9 cellular contexts compared by ENCODE assay signal in genomic region chr11:108734956-108735559, GRCh38.
DNase-seq lines count a peak whose midpoint lies in the region; ATAC-seq and TF ChIP-seq lines count a peak whose summit lies in the region.
"Had no signal": no experiment of that assay in that cellular context is flagged by ENCODE, and none has a peak within 500 bp of the region (broad histone marks: within the 10 kb centered on the region; RNA-seq: fewer than 3 reads in every experiment).

No MANE protein-coding gene starts in this region.

- H3K27ac ChIP-seq in Karpas-422 (ENCODE audit: low read length) (no peak overlapping the region), brain microvascular endothelial cell (peak overlapping the region; percentile 12)

- peaks cover 8% of the 10 kb centered on the region for H3K9me3 Mint-ChIP-seq in nephron progenitor cell

- H3K4me1 ChIP-seq in Karpas-422 (ENCODE audit: low read length) = peaks cover 36% of the 10 kb centered on the region

- no peaks in the 10 kb centered on the region for H3K27me3 ChIP-seq in Karpas-422 (ENCODE audit: low read length)
- no peaks in the 10 kb centered on the region for H3K27me3 ChIP-seq in brain microvascular endothelial cell (replicated peaks)

- H3K27ac Mint-ChIP-seq in nephron progenitor cell = no peak overlapping the region
- H3K27ac Mint-ChIP-seq: memory B cell had no signal

- in situ Hi-C loops in brain microvascular endothelial cell (cut with HindIII; ENCODE audit: low pct_ligation_motif_present, low sequenced_read_pairs) = no loop called here

- no peaks in the 10 kb centered on the region for H3K9me2 ChIP-seq in Karpas-422 (replicated peaks; ENCODE audit: insufficient read depth, low read length)

- peaks cover 99% of the 10 kb centered on the region for H3K79me2 ChIP-seq in Karpas-422 (ENCODE audit: low read length)

- no peaks in the 10 kb centered on the region for H3K27me3 Mint-ChIP-seq in nephron progenitor cell (ENCODE audit: low read depth, poor library complexity)
- H3K27me3 Mint-ChIP-seq: memory B cell had no signal

- no peak for ATAC-seq in GM21723 (IDR thresholded peaks at IDR 0.05; ENCODE audit: unreplicated experiment)
- ATAC-seq in GM18858 (IDR thresholded peaks at IDR 0.05; ENCODE audit: unreplicated experiment) = no peak
- no peak for ATAC-seq in GM18909 (IDR thresholded peaks at IDR 0.05; ENCODE audit: poor library complexity, unreplicated experiment)

- peaks cover 6% of the 10 kb centered on the region for H3K9me3 ChIP-seq in Karpas-422 (ENCODE audit: low read length)

- peak overlapping the region; percentile 0 for H3K4me2 ChIP-seq in Karpas-422 (ENCODE audit: low read depth, low read length, poor library complexity, severe bottlenecking)

- peak; percentile 36 for DNase-seq in DMS 273 (lab: John Stamatoyannopoulos, UW; ENCODE audit: unreplicated experiment)
- DNase-seq in DMS 273 treated with DMSO at 0.1 percent for 48 hours (lab: John Stamatoyannopoulos, UW) = no peak
- DNase-seq in Karpas-422 = peak; percentile 92
- DNase-seq in brain microvascular endothelial cell = peak; percentile 28
- DNase-seq in nephron progenitor cell = no peak

- no peaks in the 10 kb centered on the region for H3K4me1 Mint-ChIP-seq in nephron progenitor cell

- no peak overlapping the region for H2AFZ ChIP-seq in Karpas-422 (ENCODE audit: low read length)

- H3K4me3 Mint-ChIP-seq in nephron progenitor cell = no peak overlapping the region
- H3K4me3 Mint-ChIP-seq: memory B cell had no signal

- H3K4me3 ChIP-seq in Karpas-422 (ENCODE audit: low read length) (no peak overlapping the region), brain microvascular endothelial cell (ENCODE audit: low read depth, low read length) (no peak overlapping the region)

- H3K9ac ChIP-seq in Karpas-422 (ENCODE audit: low read length) = no peak overlapping the region

- H3K36me3 Mint-ChIP-seq in nephron progenitor cell (ENCODE audit: low read depth) = peaks cover 76% of the 10 kb centered on the region

- peaks cover 35% of the 10 kb centered on the region for H3K36me3 ChIP-seq in Karpas-422 (ENCODE audit: insufficient read depth, low read length)
- H3K36me3 ChIP-seq in brain microvascular endothelial cell (replicated peaks) = no peaks in the 10 kb centered on the region

- TF ChIP-seq CTCF in brain microvascular endothelial cell (IDR thresholded peaks at IDR 0.05; ENCODE audit: low read depth, low read length, missing control alignments) = peak; percentile 59
- peak; percentile 40 for TF ChIP-seq CTCF in nephron progenitor cell (IDR thresholded peaks at IDR 0.05)

- no peaks in the 10 kb centered on the region for H4K20me1 ChIP-seq in Karpas-422 (ENCODE audit: insufficient read depth, low read depth, low read length)

Comparison
In these comparisons a context has a peak if more than half of its experiments do, and no peak if none do; other contexts are left out.
1. DNase-seq: peak in DMS 273 (single experiment), Karpas-422 (single experiment) and brain microvascular endothelial cell (single experiment); none in DMS 273 treated with DMSO at 0.1 percent for 48 hours (single experiment) and nephron progenitor cell (single experiment).